ENCODE assay signal across 30 cellular contexts in the genomic region with DNA sequence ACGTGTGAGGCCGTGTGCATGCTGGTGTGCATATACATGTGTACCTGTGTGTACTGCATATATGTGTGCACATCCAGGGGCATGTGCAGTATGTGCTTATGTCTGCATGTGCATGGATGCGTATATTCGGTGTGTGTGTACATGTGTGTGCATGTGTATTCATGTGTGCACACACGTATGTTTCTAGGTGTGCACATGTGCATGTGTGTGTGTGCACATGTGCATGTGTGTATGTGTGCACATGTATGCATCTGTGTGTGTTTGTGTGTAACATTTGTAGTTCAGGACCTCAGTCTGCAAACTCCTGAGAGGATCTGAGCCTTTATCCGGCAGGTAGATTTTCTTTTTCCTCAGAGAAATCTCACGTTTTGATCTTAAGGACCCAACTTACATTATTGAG.
"Had no signal": no experiment of that assay in that cellular context is flagged by ENCODE, and none has a peak within 500 bp of the region (broad histone marks: within the 10 kb centered on the region; RNA-seq: fewer than 3 reads in every experiment).

No MANE protein-coding gene starts in this region.

- H3K4me1 ChIP-seq: adrenal gland, body of pancreas, colonic mucosa had no signal

- H3K27me3 ChIP-seq: adrenal gland, body of pancreas, cardiac muscle cell, colonic mucosa had no signal

- H3K36me3 ChIP-seq: adrenal gland, cardiac muscle cell, colonic mucosa had no signal

- H3K27ac ChIP-seq: adrenal gland, body of pancreas, cardiac muscle cell, colonic mucosa, epithelial cell of prostate had no signal

- H3K4me3 ChIP-seq: adrenal gland, body of pancreas, cardiac muscle cell, colonic mucosa had no signal

- DNase-seq: activated CD4-positive, alpha-beta memory T cell treated with anti-CD3 and anti-CD28 coated beads for 36 hours; activated CD4-positive, alpha-beta T cell treated with anti-CD3 and anti-CD28 coated beads for 36 hours; activated CD4-positive, alpha-beta T cell treated with anti-CD3 and anti-CD28 coated beads, Interleukin-2, amount 10 ng/mL, durations not matched to agents 24 days and 14 days; activated CD4-positive, CD25-positive, alpha-beta regulatory T cell; activated CD4-positive, CD25-positive, alpha-beta regulatory T cell treated with anti-CD3 and anti-CD28 coated beads, Interleukin-2, amount 50 U/mL, for 72 hours; activated CD8-positive, alpha-beta memory T cell treated with anti-CD3 and anti-CD28 coated beads, Interleukin-2, amount 10 ng/mL, durations not matched to agents 7 days and 5 days; activated CD8-positive, alpha-beta memory T cell treated with anti-CD3 and anti-CD28 coated beads, Interleukin-2, amount 50 U/mL, for 4 hours; activated CD8-positive, alpha-beta T cell treated with anti-CD3 and anti-CD28 coated beads, Interleukin-2, amount 10 ng/mL, durations not matched to agents 7 days and 5 days; activated effector memory CD4-positive, alpha-beta T cell treated with anti-CD3 and anti-CD28 coated beads, Interleukin-2, amount 50 U/mL, for 16 hours; activated naive CD4-positive, alpha-beta T cell treated with anti-CD3 and anti-CD28 coated beads for 36 hours; activated naive CD8-positive, alpha-beta T cell treated with anti-CD3 and anti-CD28 coated beads for 36 hours; activated naive CD8-positive, alpha-beta T cell treated with anti-CD3 and anti-CD28 coated beads, Interleukin-2, amount 50 U/mL, for 24 hours; activated T-cell treated with anti-CD3 and anti-CD28 coated beads, Interleukin-2, amount 50 U/mL, for 1 hour; activated T-cell treated with anti-CD3 and anti-CD28 coated beads, Interleukin-2, amount 50 U/mL, for 48 hours; adrenal gland; amygdala; aorta; body of pancreas; central memory CD4-positive, alpha-beta T cell; cerebellar nuclear complex; colonic mucosa; effector CD8-positive, alpha-beta T cell; foreskin fibroblast; head of caudate nucleus; T-helper 2 cell had no signal

- H3K9me3 ChIP-seq: adrenal gland, body of pancreas, colonic mucosa had no signal

- ATAC-seq: activated CD4-positive, alpha-beta T cell treated with anti-CD3 and anti-CD28 coated beads for 36 hours; activated CD8-positive, alpha-beta memory T cell treated with anti-CD3 and anti-CD28 coated beads, Interleukin-2, amount 10 ng/mL, durations not matched to agents 7 days and 5 days; activated CD8-positive, alpha-beta T cell treated with anti-CD3 and anti-CD28 coated beads, Interleukin-2, amount 10 ng/mL, durations not matched to agents 7 days and 5 days; activated naive CD8-positive, alpha-beta T cell treated with anti-CD3 and anti-CD28 coated beads, Interleukin-2, amount 50 U/mL, for 24 hours; body of pancreas had no signal

- FAIRE-seq: endometrium, endothelial cell of umbilical vein, frontal cortex had no signal
